Comparison of ENCODE assay signal across 7 cellular contexts in the genomic region with DNA sequence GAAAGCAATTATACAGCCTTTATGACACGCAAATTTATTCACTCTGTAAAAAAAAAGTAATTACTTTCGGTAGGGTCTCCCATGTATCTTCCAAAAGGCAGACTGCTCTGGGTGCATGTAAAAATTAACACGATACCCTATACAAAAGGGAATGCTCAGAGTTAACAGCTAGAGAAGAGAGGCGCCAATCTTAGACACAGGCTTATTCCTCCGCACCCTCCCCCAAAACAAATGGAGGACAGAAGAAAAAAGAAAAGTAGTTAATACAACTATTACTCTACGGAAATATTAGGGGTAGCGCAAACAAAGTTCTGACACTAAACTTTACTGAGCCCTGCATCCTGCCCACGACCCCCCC. TPM values are rescaled to one million over a fixed set of nuclear protein-coding genes. Genes with fewer than 3 reads are reported as not detected.
DNase-seq lines count a peak whose midpoint lies in the region; ATAC-seq, FAIRE-seq and TF ChIP-seq lines count a peak whose summit lies in the region.

No MANE protein-coding gene starts in this region.

- peaks cover 5% of the 10 kb centered on the region for H3K36me3 Mint-ChIP-seq in activated naive CD8-positive, alpha-beta T cell treated with anti-CD3 and anti-CD28 coated beads for 36 hours

- peaks cover 14% of the 10 kb centered on the region for H3K4me1 ChIP-seq in keratinocyte (ENCODE audit: control insufficient read depth, extremely low read depth, insufficient read depth, low read length)

- no peak for FAIRE-seq in keratinocyte (lab: Jason Lieb, UNC)

- peak overlapping the region; percentile 82 for H2AFZ ChIP-seq in keratinocyte (ENCODE audit: control insufficient read depth, low read length)

- peaks cover 14% of the 10 kb centered on the region for H3K79me2 ChIP-seq in keratinocyte (ENCODE audit: control insufficient read depth, insufficient read depth, low read length)

- no peaks in the 10 kb centered on the region for H3K27me3 Mint-ChIP-seq in activated naive CD8-positive, alpha-beta T cell treated with anti-CD3 and anti-CD28 coated beads for 36 hours

- no peak for TF ChIP-seq CTCF in keratinocyte (optimal IDR thresholded peaks at IDR 0.05 in 1 of 3, IDR thresholded peaks at IDR 0.05 in 1 of 3, conservative IDR thresholded peaks at IDR 0.05 in 1 of 3; ENCODE audit: extremely low read depth in 1 of 3, insufficient read depth in 2 of 3, low read length in 3 of 3)

- H3K27ac Mint-ChIP-seq in activated naive CD8-positive, alpha-beta T cell treated with anti-CD3 and anti-CD28 coated beads for 36 hours, result peak overlapping the region; percentile 99

- H4K20me1 ChIP-seq in keratinocyte (ENCODE audit: control insufficient read depth, extremely low read depth, insufficient read depth, low read length), result no peaks in the 10 kb centered on the region

- peak overlapping the region; percentile 97 for H3K9ac ChIP-seq in keratinocyte (ENCODE audit: control insufficient read depth, extremely low read depth, insufficient read depth, low read length)

- no peaks in the 10 kb centered on the region for H3K9me3 ChIP-seq in keratinocyte (ENCODE audit: control insufficient read depth, low read depth, low read length)

- H3K9me3 Mint-ChIP-seq in activated naive CD8-positive, alpha-beta T cell treated with anti-CD3 and anti-CD28 coated beads for 36 hours, result no peaks in the 10 kb centered on the region

- dilution Hi-C loops in keratinocyte (cut with MboI; ENCODE audit: extremely low pct_ligation_motif_present, low sequenced_read_pairs), result no loop called here

- H3K9me1 ChIP-seq in keratinocyte (ENCODE audit: control insufficient read depth, extremely low read depth, insufficient read depth, low read length), result no peaks in the 10 kb centered on the region

- peak overlapping the region; percentile 82 for H3K4me2 ChIP-seq in keratinocyte (ENCODE audit: control insufficient read depth, extremely low read depth, insufficient read depth, low read depth, low read length)

- H3K4me3 ChIP-seq in keratinocyte (ENCODE audit: control insufficient read depth in 2 of 3, extremely low read depth in 1 of 3, insufficient read depth in 2 of 3, low read depth in 1 of 3, low read length in 3 of 3), result peak overlapping the region; percentile 88 to 95 (median 90)

- peaks cover 19% of the 10 kb centered on the region for H3K4me1 Mint-ChIP-seq in activated naive CD8-positive, alpha-beta T cell treated with anti-CD3 and anti-CD28 coated beads for 36 hours

- DNase-seq in activated naive CD8-positive, alpha-beta T cell treated with anti-CD3 and anti-CD28 coated beads for 36 hours, result no peak
- DNase-seq in keratinocyte (ENCODE audit: low read depth, low spot score) (no peak), substantia nigra (lab: John Stamatoyannopoulos, UW) (no peak), GM19238 (ENCODE audit: insufficient read length, low spot score) (no peak)
- no peak for DNase-seq in activated CD4-positive, alpha-beta T cell treated with anti-CD3 and anti-CD28 coated beads, Interleukin-2, amount 50 U/mL, for 4 hours

- H3K36me3 ChIP-seq in keratinocyte (ENCODE audit: control insufficient read depth in 2 of 2, extremely low read depth in 1 of 2, insufficient read depth in 2 of 2, low read length in 2 of 2), result peaks cover 0 to 5% of the 10 kb centered on the region in 2 experiments

- H3K27ac ChIP-seq in keratinocyte (ENCODE audit: control insufficient read depth, insufficient read depth, low read length) (peak overlapping the region; percentile 96), substantia nigra (ENCODE audit: low read depth, low read length, poor library complexity, severe bottlenecking) (peak overlapping the region; percentile 93)

- no peaks in the 10 kb centered on the region for H3K27me3 ChIP-seq in keratinocyte (ENCODE audit: control insufficient read depth, extremely low read depth, insufficient read depth, low read length)

- peak; percentile 16 for ATAC-seq in GM19023 (IDR thresholded peaks at IDR 0.05; ENCODE audit: unreplicated experiment)
- peak; percentile 16 for ATAC-seq in HG02973 (IDR thresholded peaks at IDR 0.05; ENCODE audit: unreplicated experiment)

- H3K4me3 Mint-ChIP-seq in activated naive CD8-positive, alpha-beta T cell treated with anti-CD3 and anti-CD28 coated beads for 36 hours, result peak overlapping the region; percentile 99

RNA-seq across cellular contexts. Expression of gene UFL1, which starts 0.4 kb away (rescaled TPM):
- total RNA-seq in activated naive CD8-positive, alpha-beta T cell treated with anti-CD3 and anti-CD28 coated beads for 36 hours, result 10 to 100 TPM; 29.4 to 29.9 TPM
- polyA plus RNA-seq in keratinocyte, result 6.9 to 13.1 TPM (median 10.4 TPM) in 3 replicates
- polyA plus RNA-seq in keratinocyte (2011; ENCODE audit: low read depth), result 22.5 TPM
- polyA plus RNA-seq in keratinocyte (2011; cell fraction: cytosol; rRNA removed), result 2.8 and 5.7 TPM in 2 replicates
- 18.5 and 25.5 TPM in 2 replicates for polyA plus RNA-seq in keratinocyte (2011; cell fraction: nucleus; rRNA removed)
- 10.9 and 12.7 TPM in 2 replicates for polyA plus RNA-seq in keratinocyte (2012; ENCODE audit: low replicate concordance)
- 1.3 to 8.7 TPM (median 5.4 TPM) in 3 replicates for polyA minus RNA-seq in keratinocyte
- polyA minus RNA-seq in keratinocyte (2011; cell fraction: cytosol; rRNA and poly(A)+ RNA removed), result 2.7 TPM
- polyA minus RNA-seq in keratinocyte (2011; cell fraction: nucleus; rRNA and poly(A)+ RNA removed), result 9.6 and 19.8 TPM in 2 replicates

RNA-seq across cellular contexts. Expression of gene FHL5, which starts 41.7 kb away (rescaled TPM):
- total RNA-seq in activated naive CD8-positive, alpha-beta T cell treated with anti-CD3 and anti-CD28 coated beads for 36 hours, result not detected
- polyA plus RNA-seq in keratinocyte, result not detected in 3 replicates
- not detected for polyA plus RNA-seq in keratinocyte (2011; ENCODE audit: low read depth)
- not detected in 2 replicates for polyA plus RNA-seq in keratinocyte (2011; cell fraction: cytosol; rRNA removed)
- polyA plus RNA-seq in keratinocyte (2011; cell fraction: nucleus; rRNA removed), result not detected in 2 replicates
- not detected in 2 replicates for polyA plus RNA-seq in keratinocyte (2012; ENCODE audit: low replicate concordance)
- not detected in 3 replicates for polyA minus RNA-seq in keratinocyte
- not detected for polyA minus RNA-seq in keratinocyte (2011; cell fraction: cytosol; rRNA and poly(A)+ RNA removed)
- polyA minus RNA-seq in keratinocyte (2011; cell fraction: nucleus; rRNA and poly(A)+ RNA removed), result not detected in 2 replicates
